In genomic region chr17:8732406-8733065, GRCh38 we compare ENCODE assay signal across 22 cellular contexts. TPM values are rescaled to one million over a fixed set of nuclear protein-coding genes. Genes with fewer than 3 reads are reported as not detected.
DNase-seq lines count a peak whose midpoint lies in the region; ATAC-seq and TF ChIP-seq lines count a peak whose summit lies in the region.
"Had no signal": no experiment of that assay in that cellular context is flagged by ENCODE, and none has a peak within 500 bp of the region (broad histone marks: within the 10 kb centered on the region; RNA-seq: fewer than 3 reads in every experiment).

No MANE protein-coding gene starts in this region.

- intact Hi-C loops in left colon (cut with DNase I, micrococcal nuclease) (no loop called here), vagina (cut with DNase I) (no loop called here)

- H3K9me3 ChIP-seq in BLaER1, result no peaks in the 10 kb centered on the region
- H3K9me3 ChIP-seq in adipocyte (ENCODE audit: control insufficient read depth, low read length), result no peaks in the 10 kb centered on the region
- H3K9me3 ChIP-seq in thoracic aorta, result no peaks in the 10 kb centered on the region
- H3K9me3 ChIP-seq in vagina, result no peaks in the 10 kb centered on the region
- H3K9me3 ChIP-seq: A549 had no signal

- H3K4me3 ChIP-seq in BLaER1 (no peak overlapping the region), adipocyte (ENCODE audit: low read length) (no peak overlapping the region), fibroblast of the aortic adventitia (ENCODE audit: low read depth, low read length) (no peak overlapping the region), thoracic aorta (no peak overlapping the region), vagina (no peak overlapping the region)
- H3K4me3 ChIP-seq: A549, GM23338 had no signal

- ATAC-seq in thoracic aorta (ENCODE audit: insufficient number of reproducible peaks, low FRiP score, low read depth) (peak; percentile 33), left colon (no peak)
- ATAC-seq: GM23338, HCT116 had no signal

- H3K36me3 ChIP-seq in BLaER1, result no peaks in the 10 kb centered on the region
- H3K36me3 ChIP-seq in adipocyte (ENCODE audit: control insufficient read depth, insufficient read depth, low read length, severe bottlenecking), result no peaks in the 10 kb centered on the region
- no peaks in the 10 kb centered on the region for H3K36me3 ChIP-seq in thoracic aorta
- H3K36me3 ChIP-seq in vagina, result no peaks in the 10 kb centered on the region

- TF ChIP-seq CTCF in fibroblast of the aortic adventitia (IDR thresholded peaks at IDR 0.05; ENCODE audit: insufficient read depth, low read length), result no peak
- no peak for TF ChIP-seq CTCF in thoracic aorta (IDR thresholded peaks at IDR 0.05)
- no peak for TF ChIP-seq CTCF in vagina (IDR thresholded peaks at IDR 0.05)

- H3K27me3 ChIP-seq in BLaER1 (no peaks in the 10 kb centered on the region), adipocyte (replicated peaks; ENCODE audit: control insufficient read depth, insufficient read depth, low read length) (peaks cover 17% of the 10 kb centered on the region), thoracic aorta (replicated peaks; ENCODE audit: insufficient read depth) (no peaks in the 10 kb centered on the region), vagina (no peaks in the 10 kb centered on the region)

- DNase-seq in adipocyte (ENCODE audit: low read depth), result peak; percentile 17
- DNase-seq in fibroblast of the aortic adventitia (ENCODE audit: low read depth), result peak; percentile 61
- no peak for DNase-seq in thoracic aorta (ENCODE audit: low spot score)
- no peak for DNase-seq in nucleus accumbens (lab: John Stamatoyannopoulos, UW)
- DNase-seq in left colon, result no peak
- no peak for DNase-seq in vagina (ENCODE audit: extremely low spot score in 2 of 2)
- DNase-seq: AML-193; Calu3; CD4-positive, CD25-positive, alpha-beta regulatory T cell; IMR-90; Karpas-422; NCI-H1417 treated with DMSO at 0.1 percent for 48 hours; NCI-H2029; NCI-H2171; NCI-H446; NCI-H69; Right ventricle myocardium superior had no signal

- no peaks in the 10 kb centered on the region for H4K20me1 ChIP-seq in BLaER1

- H3K4me1 ChIP-seq in BLaER1 (peaks cover 9% of the 10 kb centered on the region), adipocyte (ENCODE audit: control insufficient read depth, insufficient read depth, low read length) (peaks cover 4% of the 10 kb centered on the region), thoracic aorta (ENCODE audit: control insufficient read depth in 1 of 2, low read depth in 2 of 2) (peaks cover 6 to 34% of the 10 kb centered on the region in 2 donors), vagina (no peaks in the 10 kb centered on the region)
- H3K4me1 ChIP-seq: A549 had no signal

- H3K27ac ChIP-seq in BLaER1 (no peak overlapping the region), thoracic aorta (peak overlapping the region; percentile 51 to 55), vagina (no peak overlapping the region)
- H3K27ac ChIP-seq: A549 had no signal

- H3K4me2 ChIP-seq in BLaER1, result peak overlapping the region; percentile 58
- H3K4me2 ChIP-seq: A549, GM23338 had no signal

- no peak overlapping the region for H3K9ac ChIP-seq in BLaER1
- no peak overlapping the region for H3K9ac ChIP-seq in adipocyte (ENCODE audit: low read length)

- no peak for TF ChIP-seq POLR2A in vagina (IDR thresholded peaks at IDR 0.05)

RNA-seq across cellular contexts. Expression of gene CCDC42, which starts 12.1 kb away (rescaled TPM):
- total RNA-seq in fibroblast of the aortic adventitia (ENCODE audit: low replicate concordance) (not detected in 2 replicates), thoracic aorta (not detected), left colon (not detected), vagina (not detected)
- total RNA-seq: Calu3; CD4-positive, CD25-positive, alpha-beta regulatory T cell; GM23338; HT1080; IMR-90; Right ventricle myocardium superior had no signal

RNA-seq across cellular contexts. Expression of gene SPDYE4, which starts 25.8 kb away (rescaled TPM):
- total RNA-seq in fibroblast of the aortic adventitia (ENCODE audit: low replicate concordance) (not detected in 2 replicates), thoracic aorta (not detected), left colon (not detected), vagina (not detected)
- total RNA-seq: Calu3; CD4-positive, CD25-positive, alpha-beta regulatory T cell; GM23338; HT1080; IMR-90; Right ventricle myocardium superior had no signal

Comparison
In these comparisons a context has a peak if more than half of its experiments do, and no peak if none do; other contexts are left out.
1. H3K27ac ChIP-seq: peak in thoracic aorta (2 of 2); none in BLaER1 (single experiment) and vagina (single experiment).
2. DNase-seq: peak in adipocyte (single experiment) and fibroblast of the aortic adventitia (single experiment); none in thoracic aorta (single experiment), nucleus accumbens (0 of 56), left colon (0 of 2) and vagina (0 of 2).